8 cellular contexts compared by ENCODE assay signal in genomic region chr16:87391950-87392822, GRCh38. TPM values are rescaled to one million over a fixed set of nuclear protein-coding genes. Genes with fewer than 3 reads are reported as not detected.
DNase-seq lines count a peak whose midpoint lies in the region; ATAC-seq and TF ChIP-seq lines count a peak whose summit lies in the region.

Gene MAP1LC3B (plus strand): TSS chr16:87392336. CDS start chr16:87392428, 92 bp downstream.

- peak within 1 kb of the TSS; percentile 68 for H3K4me3 ChIP-seq in epithelial cell of esophagus (ENCODE audit: low read length)

- no peak for TF ChIP-seq RAD21 in Ishikawa (IDR thresholded peaks at IDR 0.05; ENCODE audit: low read depth)

- ATAC-seq in GM21529 (IDR thresholded peaks at IDR 0.05; ENCODE audit: unreplicated experiment) = peak; percentile 50

- no peak for TF ChIP-seq CTCF in epithelial cell of esophagus (IDR thresholded peaks at IDR 0.05; ENCODE audit: insufficient read depth, low read depth, low read length, missing control alignments)

- TF ChIP-seq EP300 in Ishikawa (IDR thresholded peaks at IDR 0.05; ENCODE audit: borderline replicate concordance) = no peak; the same call in 1 of the 2 replicates

- DNase-seq in DMS 273 treated with DMSO at 0.1 percent for 48 hours (lab: John Stamatoyannopoulos, UW) = peak; percentile 81
- DNase-seq in OCI-M2 (lab: John Stamatoyannopoulos, UW; ENCODE audit: unreplicated experiment) = peak; percentile 65
- peak; percentile 96 for DNase-seq in activated T-cell treated with anti-CD3 and anti-CD28 coated beads for 4 hours
- peak; percentile 96 for DNase-seq in epithelial cell of esophagus (ENCODE audit: low read depth)
- DNase-seq in mucosa of gallbladder (ENCODE audit: low spot score) = peak; percentile 97
- DNase-seq in stimulated activated CD8-positive, alpha-beta memory T cell treated with anti-CD3 and anti-CD28 coated beads, Interleukin-4, amount 100 ng/mL, for 24 hours (ENCODE audit: low read depth) = peak; percentile 97

TF ChIP-seq in Ishikawa, 13 proteins besides CTCF, POLR2A, EP300 and RAD21:
- no peak for TF ChIP-seq REST (IDR thresholded peaks at IDR 0.05; ENCODE audit: low read depth)
- TF ChIP-seq FOXM1 (IDR thresholded peaks at IDR 0.05; ENCODE audit: borderline replicate concordance, low read depth) = no peak
- peak; percentile 60 for TF ChIP-seq TEAD4 (IDR thresholded peaks at IDR 0.05)
- peak; percentile 50; the same call in 1 of the 2 replicates for TF ChIP-seq TCF12 (IDR thresholded peaks at IDR 0.05; ENCODE audit: low read depth)
- TF ChIP-seq, protein P1, sequence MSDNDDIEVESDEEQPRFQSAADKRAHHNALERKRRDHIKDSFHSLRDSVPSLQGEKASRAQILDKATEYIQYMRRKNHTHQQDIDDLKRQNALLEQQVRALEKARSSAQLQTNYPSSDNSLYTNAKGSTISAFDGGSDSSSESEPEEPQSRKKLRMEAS (IDR thresholded peaks at IDR 0.05) = no peak; the same call in 1 of the 2 replicates
- TF ChIP-seq CEBPB (IDR thresholded peaks at IDR 0.05) = peak; percentile 24; the same call in 1 of the 2 replicates
- peak; percentile 100 for TF ChIP-seq YY1 (IDR thresholded peaks at IDR 0.05; ENCODE audit: low read depth)
- TF ChIP-seq, protein P2, sequence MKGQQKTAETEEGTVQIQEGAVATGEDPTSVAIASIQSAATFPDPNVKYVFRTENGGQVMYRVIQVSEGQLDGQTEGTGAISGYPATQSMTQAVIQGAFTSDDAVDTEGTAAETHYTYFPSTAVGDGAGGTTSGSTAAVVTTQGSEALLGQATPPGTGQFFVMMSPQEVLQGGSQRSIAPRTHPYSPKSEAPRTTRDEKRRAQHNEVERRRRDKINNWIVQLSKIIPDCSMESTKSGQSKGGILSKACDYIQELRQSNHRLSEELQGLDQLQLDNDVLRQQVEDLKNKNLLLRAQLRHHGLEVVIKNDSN (IDR thresholded peaks at IDR 0.05) = peak; percentile 97
- TF ChIP-seq ZBTB7A (IDR thresholded peaks at IDR 0.05; ENCODE audit: low read depth) = peak; percentile 21
- TF ChIP-seq EGR1 (IDR thresholded peaks at IDR 0.05) = peak; percentile 98
- peak; percentile 94 for TF ChIP-seq TAF1 (IDR thresholded peaks at IDR 0.05; ENCODE audit: low read depth)
- peak; percentile 89 for TF ChIP-seq CREB1 (IDR thresholded peaks at IDR 0.05; ENCODE audit: low read depth)
- TF ChIP-seq NFIC (IDR thresholded peaks at IDR 0.05) = no peak

RNA-seq across cellular contexts. Expression of gene MAP1LC3B, which starts in this region (rescaled TPM):
- 55.9 TPM for total RNA-seq in mucosa of gallbladder

Comparison
In these comparisons a context has a peak if more than half of its experiments do, and no peak if none do; other contexts are left out.
1. Peak in every context shown above with its lines: DNase-seq, ATAC-seq and H3K4me3 ChIP-seq.